Comparison of ENCODE assay signal across 8 cellular contexts in the genomic region with DNA sequence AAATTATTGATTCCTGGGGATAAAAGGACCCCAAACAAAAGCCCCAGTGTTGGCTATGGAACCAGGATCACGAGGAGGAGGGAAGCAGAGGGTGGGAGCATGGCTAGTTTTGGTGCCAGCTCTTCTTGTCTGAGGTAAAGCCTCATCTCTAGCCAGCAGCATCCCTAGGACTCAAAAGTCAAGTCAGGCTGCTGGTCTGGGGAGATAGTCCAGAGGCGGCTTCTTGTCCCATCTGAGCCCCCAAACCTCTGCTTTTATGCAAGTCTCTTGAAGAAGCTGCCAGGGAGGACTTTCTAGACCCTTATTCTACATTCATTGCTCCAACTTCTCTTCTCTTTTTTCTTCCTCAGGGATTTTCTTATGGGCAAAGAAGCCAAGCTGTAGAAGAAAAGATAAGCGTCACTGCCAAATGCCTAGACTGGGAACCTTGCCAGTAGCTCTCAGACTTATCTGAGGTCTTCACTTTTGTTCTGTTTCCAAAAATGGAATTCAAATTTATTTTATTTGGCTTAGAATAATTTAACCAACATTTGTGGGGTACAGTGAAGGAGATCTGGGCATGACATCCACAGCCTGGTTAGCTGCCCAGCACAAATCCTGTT. TPM values are rescaled to one million over a fixed set of nuclear protein-coding genes. Genes with fewer than 3 reads are reported as not detected.
DNase-seq lines count a peak whose midpoint lies in the region; ATAC-seq, FAIRE-seq and TF ChIP-seq lines count a peak whose summit lies in the region.

No MANE protein-coding gene starts in this region.

- WGBS in adipose tissue, 3 donors, result 36 to 53% (median 44%) methylated on average over 3 of the region's 3 CpGs
- 45 to 53% (median 51%) methylated on average over 3 of the region's 3 CpGs for WGBS in small intestine, 3 donors

- H3K9me3 ChIP-seq in left ventricle myocardium inferior (replicated peaks), result no peaks in the 10 kb centered on the region
- H3K9me3 ChIP-seq in small intestine (ENCODE audit: control insufficient read depth, low read depth), result no peaks in the 10 kb centered on the region

- H3K4me3 ChIP-seq in left ventricle myocardium inferior (peak overlapping the region; percentile 42), small intestine (ENCODE audit: low read depth in 1 of 2, low read length in 2 of 2) (no peak overlapping the region)

- H3K4me1 ChIP-seq in left ventricle myocardium inferior (peaks cover 40% of the 10 kb centered on the region), small intestine (ENCODE audit: control insufficient read depth in 2 of 2, insufficient read depth in 1 of 2, low read depth in 1 of 2, low read length in 1 of 2) (peaks cover 0 to 11% of the 10 kb centered on the region in 2 donors)

- intact Hi-C loops in left ventricle myocardium inferior (cut with micrococcal nuclease), result loop anchor here (10.0 kb wide), 1 partner anchor 122 kb away; no protein-coding TSS in a partner anchor

- H3K27me3 ChIP-seq in left ventricle myocardium inferior (ENCODE audit: low read depth) (no peaks in the 10 kb centered on the region), small intestine (ENCODE audit: control insufficient read depth in 2 of 2, insufficient read depth in 2 of 2, low read length in 2 of 2) (no peaks in the 10 kb centered on the region)

- peak overlapping the region; percentile 71 for H3K27ac ChIP-seq in adipose tissue (ENCODE audit: low read depth, low read length)
- H3K27ac ChIP-seq in left ventricle myocardium inferior (replicated peaks), result peak overlapping the region; percentile 87
- peak overlapping the region; percentile 43 to 96 for H3K27ac ChIP-seq in small intestine (ENCODE audit: low read depth in 1 of 2, low read length in 1 of 2)

- H3K36me3 ChIP-seq in left ventricle myocardium inferior (no peaks in the 10 kb centered on the region), small intestine (ENCODE audit: control insufficient read depth in 2 of 2, insufficient read depth in 2 of 2, low read length in 2 of 2) (no peaks in the 10 kb centered on the region)

- no peak for FAIRE-seq in small intestine (lab: Jason Lieb, UNC)

- DNase-seq in HCEC 1CT (peak; percentile 30), left ventricle myocardium inferior (no peak), small intestine (no peak), iPS-NIHi7 (ENCODE audit: extremely low spot score) (no peak), NCI-H510A (lab: John Stamatoyannopoulos, UW) (no peak), SIG-M5 (lab: John Stamatoyannopoulos, UW) (no peak)

- TF ChIP-seq CTCF in left ventricle myocardium inferior (IDR thresholded peaks at IDR 0.05; ENCODE audit: borderline replicate concordance), result no peak

- ATAC-seq in HG03457 (IDR thresholded peaks at IDR 0.05; ENCODE audit: unreplicated experiment), result no peak

RNA-seq across cellular contexts. Expression of gene ANKRD35, which starts 6.9 kb away (rescaled TPM):
- polyA plus RNA-seq in adipose tissue (1 to 10 TPM in 2 of 3 donors, under 1 TPM in 1; 0.58 to 8.0 (median 3.6) TPM), small intestine (1 to 10 TPM in 2 of 3 donors, not detected in 1; 1.1 to 1.8 TPM)
- total RNA-seq in left ventricle myocardium inferior, result 0.77 TPM

RNA-seq across cellular contexts. Expression of gene ITGA10, which starts 17.3 kb away (rescaled TPM):
- polyA plus RNA-seq in adipose tissue (1 to 10 TPM in 2 of 3 donors, under 1 TPM in 1; 0.64 to 1.8 (median 1.2) TPM), small intestine (1 to 10 TPM in 1 of 3 donors, under 1 TPM in 2; 0.54 to 1.9 (median 0.67) TPM)
- 3.7 TPM for total RNA-seq in left ventricle myocardium inferior

RNA-seq across cellular contexts. Expression of gene PEX11B, which starts 25.9 kb away (rescaled TPM):
- polyA plus RNA-seq in adipose tissue (10 to 100 TPM; 11.4 to 18.3 (median 15.1) TPM), small intestine (10 to 100 TPM; 30.6 to 41.2 (median 32.7) TPM)
- 24.4 TPM for total RNA-seq in left ventricle myocardium inferior

RNA-seq across cellular contexts. Expression of gene PIAS3, which starts 33.7 kb away (rescaled TPM):
- 10 to 100 TPM; 12.0 to 21.7 (median 17.4) TPM for polyA plus RNA-seq in adipose tissue
- 14.6 TPM for total RNA-seq in left ventricle myocardium inferior
- polyA plus RNA-seq in small intestine, result 10 to 100 TPM in 1 of 3 donors, 1 to 10 TPM in 2; 5.9 to 10.1 (median 8.3) TPM

RNA-seq across cellular contexts. Expression of gene RBM8A, which starts 34.7 kb away (rescaled TPM):
- polyA plus RNA-seq in adipose tissue (100 to 1,000 TPM in 2 of 3 donors, 10 to 100 TPM in 1; 45.6 to 132 (median 102) TPM), small intestine (100 to 1,000 TPM in 1 of 3 donors, 10 to 100 TPM in 2; 62.2 to 151 (median 95.9) TPM)
- 64.4 TPM for total RNA-seq in left ventricle myocardium inferior
